Comparison of ENCODE assay signal across 7 cellular contexts in genomic region chr17:66713021-66713532, GRCh38.
A peak's percentile ranks its signal among the peaks of the same experiment; 100 is the strongest.
DNase-seq lines count a peak whose midpoint lies in the region; ATAC-seq, FAIRE-seq and TF ChIP-seq lines count a peak whose summit lies in the region.
"Not testable (repeated sequence)": the region's sequence is repeated elsewhere in the genome, so short reads cannot be mapped to it uniquely, and the experiment has no call there.

No MANE protein-coding gene starts in this region.

- peaks cover 25% of the 10 kb centered on the region for H3K4me1 Mint-ChIP-seq in T-helper 2 cell treated with Interferon-gamma antibody and Interleukin-4, amounts not matched to agents 5 μg/mL and 100 μg/mL, for 36 hours (ENCODE audit: low read depth)
- H3K4me1 Mint-ChIP-seq in activated CD8-positive, alpha-beta memory T cell treated with anti-CD3 and anti-CD28 coated beads, Interleukin-2, amount 10 ng/mL, durations not matched to agents 7 days and 5 days, result peaks cover 80% of the 10 kb centered on the region
- peaks cover 27% of the 10 kb centered on the region for H3K4me1 Mint-ChIP-seq in activated naive CD8-positive, alpha-beta T cell (ENCODE audit: low read depth)
- H3K4me1 Mint-ChIP-seq in stimulated activated effector memory CD8-positive, alpha-beta T cell treated with anti-CD3 and anti-CD28 coated beads, Interleukin-12 subunit alpha, Interleukin-12 subunit beta, amount 100 ng/mL, for 72 hours, result peaks cover 50% of the 10 kb centered on the region

- H3K9ac ChIP-seq in H1 (replicated peaks in 1 of 4; ENCODE audit: extremely low read depth in 1 of 4, low read depth in 3 of 4, low read length in 3 of 4), result not testable (repeated sequence)
- peak overlapping the region in 1 of 2 donors; percentile 66 for H3K9ac ChIP-seq in mucosa of rectum (ENCODE audit: low read depth in 1 of 2, low read length in 2 of 2)

- H3K79me1 ChIP-seq in H1 (ENCODE audit: low read depth, low read length), result not testable (repeated sequence)

- peak overlapping the region; percentile 62; the same call in 1 of the 2 replicates for H2BK5ac ChIP-seq in H1 (ENCODE audit: low read depth, low read length)

- not testable (repeated sequence) for H3K14ac ChIP-seq in H1 (ENCODE audit: insufficient read length)

- H3K4ac ChIP-seq in H1 (replicated peaks; ENCODE audit: insufficient read length, low read depth, low read length), result not testable (repeated sequence)

- not testable (repeated sequence) for FAIRE-seq in H1 (lab: Jason Lieb, UNC)

- H3K79me2 ChIP-seq in H1 (ENCODE audit: control insufficient read depth in 1 of 2, insufficient read depth in 2 of 2, low read length in 2 of 2), result not testable (repeated sequence)

- not testable (repeated sequence) for H4K5ac ChIP-seq in H1 (ENCODE audit: insufficient read length, low read depth, low read length)

- not testable (repeated sequence) for H2BK12ac ChIP-seq in H1 (ENCODE audit: low read depth, low read length)

- not testable (repeated sequence) for H3K27me3 Mint-ChIP-seq in T-helper 2 cell treated with Interferon-gamma antibody and Interleukin-4, amounts not matched to agents 5 μg/mL and 100 μg/mL, for 36 hours (ENCODE audit: low read depth); activated CD8-positive, alpha-beta memory T cell treated with anti-CD3 and anti-CD28 coated beads, Interleukin-2, amount 10 ng/mL, durations not matched to agents 7 days and 5 days; activated naive CD8-positive, alpha-beta T cell

- not testable (repeated sequence) for H3K9me3 Mint-ChIP-seq in T-helper 2 cell treated with Interferon-gamma antibody and Interleukin-4, amounts not matched to agents 5 μg/mL and 100 μg/mL, for 36 hours; activated CD8-positive, alpha-beta memory T cell treated with anti-CD3 and anti-CD28 coated beads, Interleukin-2, amount 10 ng/mL, durations not matched to agents 7 days and 5 days (ENCODE audit: low read depth); activated naive CD8-positive, alpha-beta T cell (ENCODE audit: low read depth); stimulated activated effector memory CD8-positive, alpha-beta T cell treated with anti-CD3 and anti-CD28 coated beads, Interleukin-12 subunit alpha, Interleukin-12 subunit beta, amount 100 ng/mL, for 72 hours

- H2BK20ac ChIP-seq in H1 (ENCODE audit: low read length), result not testable (repeated sequence)

- not testable (repeated sequence) for H3K56ac ChIP-seq in H1 (replicated peaks; ENCODE audit: insufficient read length, low read depth, low read length)

- POLR2A ChIA-PET in H1 (lab: Charles Lee; ENCODE audit: partially characterized antibody), result not testable (repeated sequence)

- 87% methylated on average over 12 of the region's 13 CpGs; no CpG with 5 or more reads in 1 of the 2 experiments for WGBS in H1 (ENCODE audit: extremely low coverage in 1 of 2, insufficient coverage in 1 of 2, insufficient read length in 1 of 2, insufficient replicate concordance in 2 of 2, low coverage in 1 of 2, low lambda C conversion rate in 2 of 2, missing lambda C conversion rate in 1 of 2), 2 experiments

- not testable (repeated sequence) for H3K27ac ChIP-seq in H1 (ENCODE audit: low read depth, low read length)
- H3K27ac ChIP-seq in mucosa of rectum (ENCODE audit: low read depth in 2 of 2, low read length in 2 of 2), result peak overlapping the region; percentile 86 to 92

- not testable (repeated sequence) for H2AFZ ChIP-seq in H1 (ENCODE audit: low read length)

- not testable (repeated sequence) for TF ChIP-seq CTCF in GM06990 (IDR thresholded peaks at IDR 0.05; ENCODE audit: insufficient read depth, low read length, poor library complexity, severe bottlenecking); H1 (IDR thresholded peaks at IDR 0.05; ENCODE audit: control extremely low read depth in 1 of 3, insufficient read depth in 1 of 3, low read depth in 1 of 3, low read length in 3 of 3)

- H3K27ac Mint-ChIP-seq in T-helper 2 cell treated with Interferon-gamma antibody and Interleukin-4, amounts not matched to agents 5 μg/mL and 100 μg/mL, for 36 hours, result peak overlapping the region; percentile 69
- peak overlapping the region; percentile 98 for H3K27ac Mint-ChIP-seq in activated CD8-positive, alpha-beta memory T cell treated with anti-CD3 and anti-CD28 coated beads, Interleukin-2, amount 10 ng/mL, durations not matched to agents 7 days and 5 days
- H3K27ac Mint-ChIP-seq in activated naive CD8-positive, alpha-beta T cell, result peak overlapping the region; percentile 50
- H3K27ac Mint-ChIP-seq in stimulated activated effector memory CD8-positive, alpha-beta T cell treated with anti-CD3 and anti-CD28 coated beads, Interleukin-12 subunit alpha, Interleukin-12 subunit beta, amount 100 ng/mL, for 72 hours, result peak overlapping the region; percentile 99

- not testable (repeated sequence) for H3K4me3 ChIP-seq in GM06990 (replicated peaks; ENCODE audit: low read depth, low read length); H1 (ENCODE audit: extremely low read depth in 1 of 4, insufficient read depth in 2 of 4, low read depth in 3 of 4, low read length in 4 of 4); mucosa of rectum (ENCODE audit: low read length in 2 of 2)

- not testable (repeated sequence) for TF ChIP-seq POLR2A in H1 (IDR thresholded peaks at IDR 0.05; ENCODE audit: control extremely low read depth in 1 of 2, low read depth in 2 of 2, low read length in 2 of 2)

- H3K23ac ChIP-seq in H1 (ENCODE audit: insufficient read length), result not testable (repeated sequence)

- not testable (repeated sequence) for H4K8ac ChIP-seq in H1 (ENCODE audit: extremely low read depth, insufficient read depth, low read length)

- CTCF ChIA-PET in activated CD8-positive, alpha-beta memory T cell treated with anti-CD3 and anti-CD28 coated beads, Interleukin-2, amount 10 ng/mL, durations not matched to agents 7 days and 5 days (lab: Charles Lee), result interaction anchor here (0.6 to 2.1 kb wide), 7 partner anchors 8 to 1155 kb away, joined by 3 to 12 read pairs (median 3); no protein-coding TSS in a partner anchor
- CTCF ChIA-PET in H1 (lab: Charles Lee; ENCODE audit: partially characterized antibody), result interaction anchor here (0.6 to 4.1 kb wide), 10 partner anchors 12 to 513 kb away, joined by 3 to 37 read pairs (median 8); no protein-coding TSS in a partner anchor

- H4K91ac ChIP-seq in H1 (replicated peaks; ENCODE audit: insufficient read length, low read length), result not testable (repeated sequence)

- H3K4me1 ChIP-seq in H1 (replicated peaks in 1 of 4; ENCODE audit: control insufficient read depth in 3 of 4, insufficient read depth in 4 of 4, low read length in 3 of 4) (peaks cover 10 to 32% (median 16%) of the 10 kb centered on the region in 4 experiments), mucosa of rectum (ENCODE audit: control insufficient read depth in 2 of 2, insufficient read depth in 2 of 2, low read length in 2 of 2) (peaks cover 26 to 46% of the 10 kb centered on the region in 2 donors)

- not testable (repeated sequence) for H3K4me2 ChIP-seq in H1 (ENCODE audit: insufficient read depth in 1 of 2, low read depth in 2 of 2, low read length in 2 of 2)

- not testable (repeated sequence) for H3K18ac ChIP-seq in H1 (ENCODE audit: extremely low read depth, low read length)

- H3K23me2 ChIP-seq in H1 (ENCODE audit: low read depth, low read length), result not testable (repeated sequence)

- H3K36me3 ChIP-seq in GM06990 (ENCODE audit: control insufficient read depth, insufficient read depth, low read length); H1 (ENCODE audit: control insufficient read depth in 2 of 4, insufficient read depth in 4 of 4, low read length in 3 of 4); mucosa of rectum (ENCODE audit: control insufficient read depth in 2 of 2, insufficient read depth in 2 of 2, low read length in 2 of 2): not testable (repeated sequence)

- not testable (repeated sequence) for H4K20me1 ChIP-seq in H1 (replicated peaks in 1 of 2; ENCODE audit: control insufficient read depth in 1 of 2, insufficient read depth in 2 of 2, low read length in 2 of 2)

- peak overlapping the region; percentile 18 for H3K4me3 Mint-ChIP-seq in T-helper 2 cell treated with Interferon-gamma antibody and Interleukin-4, amounts not matched to agents 5 μg/mL and 100 μg/mL, for 36 hours
- peak overlapping the region; percentile 33 for H3K4me3 Mint-ChIP-seq in activated CD8-positive, alpha-beta memory T cell treated with anti-CD3 and anti-CD28 coated beads, Interleukin-2, amount 10 ng/mL, durations not matched to agents 7 days and 5 days
- not testable (repeated sequence) for H3K4me3 Mint-ChIP-seq in activated naive CD8-positive, alpha-beta T cell
- peak overlapping the region; percentile 55 for H3K4me3 Mint-ChIP-seq in stimulated activated effector memory CD8-positive, alpha-beta T cell treated with anti-CD3 and anti-CD28 coated beads, Interleukin-12 subunit alpha, Interleukin-12 subunit beta, amount 100 ng/mL, for 72 hours

- H3K36me3 Mint-ChIP-seq in T-helper 2 cell treated with Interferon-gamma antibody and Interleukin-4, amounts not matched to agents 5 μg/mL and 100 μg/mL, for 36 hours (ENCODE audit: low read depth), result peaks cover 19% of the 10 kb centered on the region
- peaks cover 16% of the 10 kb centered on the region for H3K36me3 Mint-ChIP-seq in activated CD8-positive, alpha-beta memory T cell treated with anti-CD3 and anti-CD28 coated beads, Interleukin-2, amount 10 ng/mL, durations not matched to agents 7 days and 5 days
- peaks cover 14% of the 10 kb centered on the region for H3K36me3 Mint-ChIP-seq in activated naive CD8-positive, alpha-beta T cell
- H3K36me3 Mint-ChIP-seq in stimulated activated effector memory CD8-positive, alpha-beta T cell treated with anti-CD3 and anti-CD28 coated beads, Interleukin-12 subunit alpha, Interleukin-12 subunit beta, amount 100 ng/mL, for 72 hours, result peaks cover 15% of the 10 kb centered on the region

- not testable (repeated sequence) for H2BK15ac ChIP-seq in H1 (ENCODE audit: low read length)

- ATAC-seq in activated CD8-positive, alpha-beta memory T cell treated with anti-CD3 and anti-CD28 coated beads, Interleukin-2, amount 10 ng/mL, durations not matched to agents 7 days and 5 days; stimulated activated effector memory CD8-positive, alpha-beta T cell treated with anti-CD3 and anti-CD28 coated beads, Interleukin-12 subunit alpha, Interleukin-12 subunit beta, amount 100 ng/mL, for 72 hours: not testable (repeated sequence)

- not testable (repeated sequence) for H2AK5ac ChIP-seq in H1 (ENCODE audit: low read depth, low read length)

- peak; percentile 57 for DNase-seq in GM06990 (ENCODE audit: extremely low read depth, insufficient read length)
- DNase-seq in T-helper 2 cell treated with Interferon-gamma antibody and Interleukin-4, amounts not matched to agents 5 μg/mL and 100 μg/mL, for 36 hours (ENCODE audit: low spot score); activated CD8-positive, alpha-beta memory T cell treated with anti-CD3 and anti-CD28 coated beads, Interleukin-2, amount 10 ng/mL, durations not matched to agents 7 days and 5 days; H1 (ENCODE audit: low read depth in 1 of 2, low spot score in 2 of 2); stimulated activated effector memory CD8-positive, alpha-beta T cell treated with anti-CD3 and anti-CD28 coated beads, Interleukin-12 subunit alpha, Interleukin-12 subunit beta, amount 100 ng/mL, for 72 hours (ENCODE audit: low spot score in 2 of 2): not testable (repeated sequence)

- TF ChIP-seq EP300 in H1 (IDR thresholded peaks at IDR 0.05; ENCODE audit: borderline replicate concordance in 1 of 2, low read depth in 2 of 2, low read length in 2 of 2), result not testable (repeated sequence)

- not testable (repeated sequence) for H3K9me3 ChIP-seq in H1 (ENCODE audit: insufficient read depth in 2 of 2, low read depth in 1 of 2, low read length in 1 of 2); mucosa of rectum (ENCODE audit: control insufficient read depth in 2 of 2, low read length in 2 of 2)

- not testable (repeated sequence) for H3K27me3 ChIP-seq in GM06990 (replicated peaks; ENCODE audit: control insufficient read depth, insufficient read depth, low read length); H1 (replicated peaks in 1 of 4; ENCODE audit: control insufficient read depth in 3 of 4, extremely low read depth in 1 of 4, insufficient read depth in 3 of 4, low read length in 3 of 4); mucosa of rectum (ENCODE audit: control insufficient read depth in 2 of 2, insufficient read depth in 2 of 2, low read length in 2 of 2)

- not testable (repeated sequence) for TF ChIP-seq RAD21 in H1 (IDR thresholded peaks at IDR 0.05 in 1 of 2, conservative IDR thresholded peaks at IDR 0.05 in 1 of 2; ENCODE audit: low read depth in 2 of 2, low read length in 2 of 2)

- not testable (repeated sequence) for H2BK120ac ChIP-seq in H1 (replicated peaks; ENCODE audit: low read depth, low read length)
